ENCODE assay signal across 8 cellular contexts in the genomic region with DNA sequence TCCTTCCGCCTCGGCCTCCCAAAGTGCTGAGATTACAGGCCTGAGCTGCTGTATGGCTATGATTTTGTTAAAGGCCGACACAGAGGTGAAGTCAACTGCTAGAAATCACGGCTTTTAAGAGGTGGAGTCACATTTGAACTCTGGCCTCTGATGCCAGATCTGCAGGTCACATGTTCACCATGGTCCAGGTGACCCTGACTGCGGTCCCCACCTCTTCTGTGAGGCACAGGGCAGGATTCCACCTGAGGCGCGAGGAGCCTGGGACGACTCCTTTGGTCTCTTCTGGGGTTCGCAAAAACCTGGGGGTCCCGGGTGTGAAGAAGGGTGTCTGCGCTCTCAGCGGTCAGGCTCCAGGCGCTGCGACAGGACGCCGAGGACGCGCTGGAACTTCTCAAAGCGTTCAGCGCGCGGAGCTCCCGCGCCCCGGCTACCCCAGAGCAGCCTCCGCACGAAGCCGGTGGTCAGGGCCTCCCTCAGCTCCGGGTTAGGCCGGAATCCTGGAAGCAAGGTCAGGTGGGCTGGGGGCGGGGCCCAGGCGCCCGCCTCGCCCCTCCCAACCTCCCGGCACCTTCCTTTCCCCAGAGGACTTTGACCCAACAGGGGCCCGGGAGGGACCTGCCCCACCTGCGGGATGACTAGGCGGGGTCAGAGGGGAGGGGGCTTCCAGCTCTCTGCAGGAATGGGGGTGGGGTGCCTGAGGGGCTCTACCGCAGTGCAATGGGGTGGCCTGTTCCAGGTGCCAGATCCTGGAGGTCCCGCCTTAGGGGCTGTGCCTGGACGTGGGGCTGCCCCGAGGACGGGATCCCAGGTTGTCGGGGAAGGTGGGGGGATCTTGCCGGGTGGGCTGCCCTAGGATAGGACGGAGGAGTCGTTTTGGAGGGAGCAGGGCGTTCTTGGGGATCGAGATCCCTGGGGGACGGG. TPM values are rescaled to one million over a fixed set of nuclear protein-coding genes. Genes with fewer than 3 reads are reported as not detected.
DNase-seq lines count a peak whose midpoint lies in the region; ATAC-seq and TF ChIP-seq lines count a peak whose summit lies in the region.

No MANE protein-coding gene starts in this region.

- no peaks in the 10 kb centered on the region for H3K27me3 Mint-ChIP-seq in activated T-cell treated with anti-CD3 and anti-CD28 coated beads, Interleukin-2, amount 50 U/mL, for 24 hours

- H3K9me3 Mint-ChIP-seq in activated T-cell treated with anti-CD3 and anti-CD28 coated beads, Interleukin-2, amount 50 U/mL, for 24 hours, result no peaks in the 10 kb centered on the region

- ATAC-seq in HG02759 (IDR thresholded peaks at IDR 0.05; ENCODE audit: unreplicated experiment), result no peak

- in situ Hi-C loops in astrocyte of the spinal cord (cut with HindIII; ENCODE audit: low sequenced_read_pairs), result no loop called here

- H3K36me3 ChIP-seq in liver (ENCODE audit: control insufficient read depth in 4 of 4, insufficient read depth in 3 of 4, low read depth in 1 of 4, low read length in 3 of 4), result peaks cover 0 to 7% (median 2%) of the 10 kb centered on the region in 4 donors
- H3K36me3 ChIP-seq in testis (ENCODE audit: low read depth, missing control alignments), result no peaks in the 10 kb centered on the region

- TF ChIP-seq POLR2A in testis (IDR thresholded peaks at IDR 0.05), result no peak

- H3K9ac ChIP-seq in liver (ENCODE audit: low read depth in 1 of 2, low read length in 2 of 2), result peak overlapping the region in 1 of 2 donors; percentile 47

- H3K36me3 Mint-ChIP-seq in activated T-cell treated with anti-CD3 and anti-CD28 coated beads, Interleukin-2, amount 50 U/mL, for 24 hours (ENCODE audit: low read depth), result peaks cover 76% of the 10 kb centered on the region

- H3K27ac ChIP-seq in liver (ENCODE audit: low read depth in 1 of 2, low read length in 2 of 2), result peak overlapping the region; percentile 83 to 86
- no peak overlapping the region for H3K27ac ChIP-seq in testis

- H3K27ac Mint-ChIP-seq in activated T-cell treated with anti-CD3 and anti-CD28 coated beads, Interleukin-2, amount 50 U/mL, for 24 hours, result peak overlapping the region; percentile 44

- H3K9me3 ChIP-seq in liver (ENCODE audit: control insufficient read depth in 4 of 4, low read length in 3 of 4), result no peaks in the 10 kb centered on the region
- no peaks in the 10 kb centered on the region for H3K9me3 ChIP-seq in testis

- no peak for DNase-seq in activated T-cell treated with anti-CD3 and anti-CD28 coated beads, Interleukin-2, amount 50 U/mL, for 24 hours
- no peak for DNase-seq in activated T-cell treated with anti-CD3 and anti-CD28 coated beads, Interleukin-2, amount 50 U/mL, for 48 hours
- DNase-seq in astrocyte of the spinal cord (ENCODE audit: low read depth, low spot score) (no peak), testis (no peak), head of caudate nucleus (no peak), middle frontal gyrus (ENCODE audit: extremely low spot score, low spot score) (no peak)

- H3K4me3 ChIP-seq in astrocyte of the spinal cord (ENCODE audit: low read depth, low read length) (peak overlapping the region; percentile 28), liver (ENCODE audit: low read depth in 1 of 3, low read length in 3 of 3) (peak overlapping the region; percentile 28 to 84 (median 54)), testis (peak overlapping the region; percentile 18 to 46)

- intact Hi-C loops in testis (cut with DNase I; ENCODE audit: low total_unique reads), result no loop called here
- intact Hi-C loops in head of caudate nucleus (cut with DNase I), result loop anchor here (10.0 kb wide), 1 partner anchor 118 kb away; no protein-coding TSS in a partner anchor

- H3K4me3 Mint-ChIP-seq in activated T-cell treated with anti-CD3 and anti-CD28 coated beads, Interleukin-2, amount 50 U/mL, for 24 hours, result peak overlapping the region; percentile 72

- peaks cover 15% of the 10 kb centered on the region for H3K4me1 Mint-ChIP-seq in activated T-cell treated with anti-CD3 and anti-CD28 coated beads, Interleukin-2, amount 50 U/mL, for 24 hours (ENCODE audit: low read depth)

- H3K27me3 ChIP-seq in liver (ENCODE audit: control insufficient read depth in 4 of 4, insufficient read depth in 4 of 4, low read length in 3 of 4) (no peaks in the 10 kb centered on the region), testis (no peaks in the 10 kb centered on the region)

- 29% methylated on average over 50 of the region's 50 CpGs for WGBS in liver
- 32 to 48% methylated on average over 8 to 49 of the region's 50 CpGs for WGBS in testis, 2 donors

- peak; percentile 22 to 26 for TF ChIP-seq RAD21 in liver (IDR thresholded peaks at IDR 0.05)

- TF ChIP-seq CTCF in astrocyte of the spinal cord (IDR thresholded peaks at IDR 0.05; ENCODE audit: low read depth, low read length) (no peak), liver (IDR thresholded peaks at IDR 0.05; ENCODE audit: low read depth, low read length, missing input control) (no peak), testis (IDR thresholded peaks at IDR 0.05) (no peak)

- H3K4me1 ChIP-seq in liver (ENCODE audit: control insufficient read depth in 4 of 4, insufficient read depth in 4 of 4, low read length in 3 of 4) (peaks cover 0 to 27% (median 13%) of the 10 kb centered on the region in 4 donors), testis (peaks cover 9% of the 10 kb centered on the region)

TF ChIP-seq in liver, 16 proteins besides CTCF, POLR2A, EP300 and RAD21 (continues in another document):
- no peak for TF ChIP-seq FOXA2 (IDR thresholded peaks at IDR 0.05)
- TF ChIP-seq, protein P1, sequence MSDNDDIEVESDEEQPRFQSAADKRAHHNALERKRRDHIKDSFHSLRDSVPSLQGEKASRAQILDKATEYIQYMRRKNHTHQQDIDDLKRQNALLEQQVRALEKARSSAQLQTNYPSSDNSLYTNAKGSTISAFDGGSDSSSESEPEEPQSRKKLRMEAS (IDR thresholded peaks at IDR 0.05), result peak; percentile 69
- peak; percentile 67 to 78 for TF ChIP-seq RXRA (IDR thresholded peaks at IDR 0.05)
- TF ChIP-seq HNF4A (conservative IDR thresholded peaks at IDR 0.05), result peak; percentile 54 to 83
- peak in 1 of 2 donors; percentile 44 for TF ChIP-seq JUND (IDR thresholded peaks at IDR 0.05)
- TF ChIP-seq, protein P2, sequence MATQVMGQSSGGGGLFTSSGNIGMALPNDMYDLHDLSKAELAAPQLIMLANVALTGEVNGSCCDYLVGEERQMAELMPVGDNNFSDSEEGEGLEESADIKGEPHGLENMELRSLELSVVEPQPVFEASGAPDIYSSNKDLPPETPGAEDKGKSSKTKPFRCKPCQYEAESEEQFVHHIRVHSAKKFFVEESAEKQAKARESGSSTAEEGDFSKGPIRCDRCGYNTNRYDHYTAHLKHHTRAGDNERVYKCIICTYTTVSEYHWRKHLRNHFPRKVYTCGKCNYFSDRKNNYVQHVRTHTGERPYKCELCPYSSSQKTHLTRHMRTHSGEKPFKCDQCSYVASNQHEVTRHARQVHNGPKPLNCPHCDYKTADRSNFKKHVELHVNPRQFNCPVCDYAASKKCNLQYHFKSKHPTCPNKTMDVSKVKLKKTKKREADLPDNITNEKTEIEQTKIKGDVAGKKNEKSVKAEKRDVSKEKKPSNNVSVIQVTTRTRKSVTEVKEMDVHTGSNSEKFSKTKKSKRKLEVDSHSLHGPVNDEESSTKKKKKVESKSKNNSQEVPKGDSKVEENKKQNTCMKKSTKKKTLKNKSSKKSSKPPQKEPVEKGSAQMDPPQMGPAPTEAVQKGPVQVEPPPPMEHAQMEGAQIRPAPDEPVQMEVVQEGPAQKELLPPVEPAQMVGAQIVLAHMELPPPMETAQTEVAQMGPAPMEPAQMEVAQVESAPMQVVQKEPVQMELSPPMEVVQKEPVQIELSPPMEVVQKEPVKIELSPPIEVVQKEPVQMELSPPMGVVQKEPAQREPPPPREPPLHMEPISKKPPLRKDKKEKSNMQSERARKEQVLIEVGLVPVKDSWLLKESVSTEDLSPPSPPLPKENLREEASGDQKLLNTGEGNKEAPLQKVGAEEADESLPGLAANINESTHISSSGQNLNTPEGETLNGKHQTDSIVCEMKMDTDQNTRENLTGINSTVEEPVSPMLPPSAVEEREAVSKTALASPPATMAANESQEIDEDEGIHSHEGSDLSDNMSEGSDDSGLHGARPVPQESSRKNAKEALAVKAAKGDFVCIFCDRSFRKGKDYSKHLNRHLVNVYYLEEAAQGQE (IDR thresholded peaks at IDR 0.05), result no peak
- peak in 1 of 2 donors; percentile 28 for TF ChIP-seq GABPA (IDR thresholded peaks at IDR 0.05 in 1 of 2, conservative IDR thresholded peaks at IDR 0.05 in 1 of 2)
- TF ChIP-seq, protein P3, sequence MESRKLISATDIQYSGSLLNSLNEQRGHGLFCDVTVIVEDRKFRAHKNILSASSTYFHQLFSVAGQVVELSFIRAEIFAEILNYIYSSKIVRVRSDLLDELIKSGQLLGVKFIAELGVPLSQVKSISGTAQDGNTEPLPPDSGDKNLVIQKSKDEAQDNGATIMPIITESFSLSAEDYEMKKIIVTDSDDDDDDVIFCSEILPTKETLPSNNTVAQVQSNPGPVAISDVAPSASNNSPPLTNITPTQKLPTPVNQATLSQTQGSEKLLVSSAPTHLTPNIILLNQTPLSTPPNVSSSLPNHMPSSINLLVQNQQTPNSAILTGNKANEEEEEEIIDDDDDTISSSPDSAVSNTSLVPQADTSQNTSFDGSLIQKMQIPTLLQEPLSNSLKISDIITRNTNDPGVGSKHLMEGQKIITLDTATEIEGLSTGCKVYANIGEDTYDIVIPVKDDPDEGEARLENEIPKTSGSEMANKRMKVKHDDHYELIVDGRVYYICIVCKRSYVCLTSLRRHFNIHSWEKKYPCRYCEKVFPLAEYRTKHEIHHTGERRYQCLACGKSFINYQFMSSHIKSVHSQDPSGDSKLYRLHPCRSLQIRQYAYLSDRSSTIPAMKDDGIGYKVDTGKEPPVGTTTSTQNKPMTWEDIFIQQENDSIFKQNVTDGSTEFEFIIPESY (IDR thresholded peaks at IDR 0.05), result peak; percentile 50

RNA-seq across cellular contexts. Expression of a gene that starts 13.0 kb away (rescaled TPM):
- total RNA-seq in liver (1 to 10 TPM; 6.1 to 9.9 TPM), testis (10 to 100 TPM; 60.4 to 62.7 TPM)
- polyA plus RNA-seq in liver (1 to 10 TPM; 3.4 to 8.7 TPM), testis (ENCODE audit: insufficient read depth, low read depth, low replicate concordance) (65.8 TPM)

RNA-seq across cellular contexts. Expression of a gene that starts 14.7 kb away (rescaled TPM):
- total RNA-seq in liver (1 to 10 TPM in 1 of 2 donors, under 1 TPM in 1; 0.23 to 1.0 TPM), testis (1 to 10 TPM; 7.4 to 7.5 TPM)
- polyA plus RNA-seq in liver (1 to 10 TPM in 1 of 2 donors, under 1 TPM in 1; 0.54 to 1.0 TPM), testis (ENCODE audit: insufficient read depth, low read depth, low replicate concordance) (12.8 TPM)

RNA-seq across cellular contexts. Expression of a gene that starts 15.1 kb away (rescaled TPM):
- 10 to 100 TPM; 17.2 to 28.9 TPM for total RNA-seq in liver
- polyA plus RNA-seq in liver, result 10 to 100 TPM; 32.0 to 34.2 TPM
- 10 to 100 TPM; 61.8 to 87.1 TPM for total RNA-seq in testis
- polyA plus RNA-seq in testis (ENCODE audit: insufficient read depth, low read depth, low replicate concordance), result 105 TPM

RNA-seq across cellular contexts. Expression of a gene that starts 20.0 kb away (rescaled TPM):
- total RNA-seq in liver (10 to 100 TPM in 1 of 2 donors, 1 to 10 TPM in 1; 6.3 to 13.3 TPM), testis (1 to 10 TPM; 1.1 to 4.5 TPM)
- polyA plus RNA-seq in liver (1 to 10 TPM in 1 of 2 donors, under 1 TPM in 1; 0.60 to 2.0 TPM), testis (ENCODE audit: insufficient read depth, low read depth, low replicate concordance) (8.9 TPM)

RNA-seq across cellular contexts. Expression of a gene that starts 32.1 kb away (rescaled TPM):
- total RNA-seq in liver, result 1,000 to 10,000 TPM; 4,543 to 9,349 TPM
- polyA plus RNA-seq in liver, result 1,000 to 10,000 TPM; 7,734 to 8,295 TPM
- 100 to 1,000 TPM in 1 of 2 donors, 10 to 100 TPM in 1; 49.5 to 131 TPM for total RNA-seq in testis
- polyA plus RNA-seq in testis (ENCODE audit: insufficient read depth, low read depth, low replicate concordance), result 500 TPM

Comparison
In these comparisons a context has a peak if more than half of its experiments do, and no peak if none do; other contexts are left out.
1. H3K27ac ChIP-seq: peak in liver (2 of 2); none in testis (0 of 2).
2. RNA of a gene that starts 13.0 kb away (total RNA-seq): 60.4 to 62.7 TPM in testis; 6.1 to 9.9 TPM in liver; every median in the first group is over 4 times any median in the second.
3. RNA of a gene that starts 14.7 kb away (total RNA-seq): 7.4 to 7.5 TPM in testis; 0.23 to 1.0 TPM in liver; every median in the first group is over 4 times any median in the second.
4. Peak in every context shown above with its lines, with median percentiles within 50 percentile points of each other: H3K4me3 ChIP-seq.